In the genomic region with DNA sequence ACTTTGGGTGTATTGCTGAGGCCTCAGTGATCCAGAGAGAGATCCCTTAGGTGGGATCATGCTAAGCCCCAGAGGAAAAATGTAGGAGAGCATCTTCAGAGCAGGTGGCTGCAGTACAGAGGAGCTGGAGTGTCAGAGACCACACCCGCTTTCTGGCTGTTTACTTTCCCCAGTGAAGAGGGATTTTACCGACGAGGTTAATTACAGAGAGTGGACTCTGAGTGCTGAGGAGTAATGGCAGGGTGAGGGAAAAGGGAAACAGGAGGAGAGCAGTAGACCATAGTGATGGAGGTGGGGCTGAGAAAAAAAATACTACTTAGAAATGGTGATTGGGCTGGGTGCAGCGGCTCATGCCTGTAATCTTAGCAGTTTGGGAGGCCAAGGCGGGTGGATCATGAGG, we compare ENCODE assay signal across 1 cellular context.
TF ChIP-seq lines count a peak whose summit lies in the region.

No MANE protein-coding gene starts in this region.

TF ChIP-seq in K562, 482 proteins besides CTCF, POLR2A, EP300 and RAD21 (continued from another document):
- TF ChIP-seq, protein P1, sequence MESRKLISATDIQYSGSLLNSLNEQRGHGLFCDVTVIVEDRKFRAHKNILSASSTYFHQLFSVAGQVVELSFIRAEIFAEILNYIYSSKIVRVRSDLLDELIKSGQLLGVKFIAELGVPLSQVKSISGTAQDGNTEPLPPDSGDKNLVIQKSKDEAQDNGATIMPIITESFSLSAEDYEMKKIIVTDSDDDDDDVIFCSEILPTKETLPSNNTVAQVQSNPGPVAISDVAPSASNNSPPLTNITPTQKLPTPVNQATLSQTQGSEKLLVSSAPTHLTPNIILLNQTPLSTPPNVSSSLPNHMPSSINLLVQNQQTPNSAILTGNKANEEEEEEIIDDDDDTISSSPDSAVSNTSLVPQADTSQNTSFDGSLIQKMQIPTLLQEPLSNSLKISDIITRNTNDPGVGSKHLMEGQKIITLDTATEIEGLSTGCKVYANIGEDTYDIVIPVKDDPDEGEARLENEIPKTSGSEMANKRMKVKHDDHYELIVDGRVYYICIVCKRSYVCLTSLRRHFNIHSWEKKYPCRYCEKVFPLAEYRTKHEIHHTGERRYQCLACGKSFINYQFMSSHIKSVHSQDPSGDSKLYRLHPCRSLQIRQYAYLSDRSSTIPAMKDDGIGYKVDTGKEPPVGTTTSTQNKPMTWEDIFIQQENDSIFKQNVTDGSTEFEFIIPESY (CRISPR knock-in tag; IDR thresholded peaks at IDR 0.05), result no peak
- TF ChIP-seq NFXL1 (CRISPR knock-in tag; IDR thresholded peaks at IDR 0.05), result no peak
- TF ChIP-seq SPI1 (IDR thresholded peaks at IDR 0.05; ENCODE audit: borderline replicate concordance, low read depth, low read length), result no peak
- TF ChIP-seq, protein P2, sequence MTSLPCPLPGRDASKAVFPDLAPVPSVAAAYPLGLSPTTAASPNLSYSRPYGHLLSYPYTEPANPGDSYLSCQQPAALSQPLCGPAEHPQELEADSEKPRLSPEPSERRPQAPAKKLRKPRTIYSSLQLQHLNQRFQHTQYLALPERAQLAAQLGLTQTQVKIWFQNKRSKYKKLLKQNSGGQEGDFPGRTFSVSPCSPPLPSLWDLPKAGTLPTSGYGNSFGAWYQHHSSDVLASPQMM (CRISPR knock-in tag; IDR thresholded peaks at IDR 0.05), result no peak
- no peak for TF ChIP-seq RBM39 (optimal IDR thresholded peaks at IDR 0.05; ENCODE audit: low read depth, low read length)
- TF ChIP-seq ZNF668 (CRISPR knock-in tag; IDR thresholded peaks at IDR 0.05), result no peak
- no peak for TF ChIP-seq BRD9 (IDR thresholded peaks at IDR 0.05; ENCODE audit: low read depth, partially characterized antibody)
